In genomic region chr1:10738125-10738746, GRCh38 we compare ENCODE assay signal across 11 cellular contexts. TPM values are rescaled to one million over a fixed set of nuclear protein-coding genes. Genes with fewer than 3 reads are reported as not detected.
A peak's percentile ranks its signal among the peaks of the same experiment; 100 is the strongest.
DNase-seq lines count a peak whose midpoint lies in the region; ATAC-seq and TF ChIP-seq lines count a peak whose summit lies in the region.
"Had no signal": no experiment of that assay in that cellular context is flagged by ENCODE, and none has a peak within 500 bp of the region (broad histone marks: within the 10 kb centered on the region; RNA-seq: fewer than 3 reads in every experiment).

No MANE protein-coding gene starts in this region.

- H3K4me1 ChIP-seq in GM23338 (ENCODE audit: insufficient read depth) (peaks cover 30% of the 10 kb centered on the region), right atrium auricular region (peaks cover 0 to 70% of the 10 kb centered on the region in 2 donors), foreskin keratinocyte (no peaks in the 10 kb centered on the region)
- H3K4me1 ChIP-seq: ascending aorta had no signal

- 0 out of 2 replicates have a peak overlapping the region, but pooled peaks have one; percentile 48 for H2AFZ ChIP-seq in GM23338

- ATAC-seq in GM23338 = peak; percentile 43
- no peak for ATAC-seq in foreskin keratinocyte

- H3K36me3 Mint-ChIP-seq in GM23338 (ENCODE audit: low read depth) = no peaks in the 10 kb centered on the region
- H3K36me3 Mint-ChIP-seq in progenitor cell of endocrine pancreas (ENCODE audit: insufficient read depth) = peaks cover 1% of the 10 kb centered on the region

- H3K9me3 ChIP-seq in right atrium auricular region = no peaks in the 10 kb centered on the region
- H3K9me3 ChIP-seq: ascending aorta had no signal

- H3K27me3 ChIP-seq in GM23338 (ENCODE audit: insufficient read depth) = no peaks in the 10 kb centered on the region
- H3K27me3 ChIP-seq in right atrium auricular region = no peaks in the 10 kb centered on the region
- H3K27me3 ChIP-seq in foreskin keratinocyte = peaks cover 24% of the 10 kb centered on the region
- H3K27me3 ChIP-seq: ascending aorta had no signal

- no peaks in the 10 kb centered on the region for H3K79me2 ChIP-seq in GM23338 (replicated peaks; ENCODE audit: insufficient read depth)

- H3K27me3 Mint-ChIP-seq in GM23338 (ENCODE audit: insufficient read depth, low read depth, poor library complexity) (peaks cover 7% of the 10 kb centered on the region), progenitor cell of endocrine pancreas (peaks cover 3% of the 10 kb centered on the region)

- DNase-seq in GM23338 (ENCODE audit: low spot score) = peak; percentile 49
- peak; percentile 94 for DNase-seq in NCI-H510A treated with DMSO at 0.1 percent for 48 hours (lab: John Stamatoyannopoulos, UW)
- no peak for DNase-seq in right atrium auricular region (ENCODE audit: low spot score)
- DNase-seq in progenitor cell of endocrine pancreas (ENCODE audit: low spot score, unreplicated experiment) = no peak
- no peak for DNase-seq in pons (ENCODE audit: low spot score)
- DNase-seq in foreskin keratinocyte = no peak
- no peak for DNase-seq in foreskin melanocyte
- DNase-seq: activated effector memory CD4-positive, alpha-beta T cell treated with Interleukin-2 at 50 U/mL for 16 hours; NCI-H524 treated with DMSO at 0.1 percent for 48 hours; stimulated activated CD8-positive, alpha-beta memory T cell treated with anti-CD3 and anti-CD28 coated beads, Interleukin-4, amount 100 ng/mL, for 48 hours had no signal

- H3K27ac ChIP-seq in GM23338 (ENCODE audit: low read depth) = no peak overlapping the region
- H3K27ac ChIP-seq in right atrium auricular region = peak overlapping the region; percentile 81 to 89
- no peak overlapping the region for H3K27ac ChIP-seq in foreskin keratinocyte
- H3K27ac ChIP-seq: ascending aorta had no signal

- H3K36me3 ChIP-seq in GM23338 (ENCODE audit: insufficient read depth) (no peaks in the 10 kb centered on the region), right atrium auricular region (no peaks in the 10 kb centered on the region)
- H3K36me3 ChIP-seq: ascending aorta had no signal

- H3K27ac Mint-ChIP-seq in GM23338 (peak overlapping the region; percentile 90; the same call in 1 of the 2 replicates), progenitor cell of endocrine pancreas (peak overlapping the region; percentile 80)

- no peaks in the 10 kb centered on the region for H3K9me2 ChIP-seq in GM23338 (ENCODE audit: insufficient read depth)

- no peaks in the 10 kb centered on the region for H3F3A ChIP-seq in GM23338 (replicated peaks; ENCODE audit: low read depth)

- H3K9me3 Mint-ChIP-seq in GM23338 = no peaks in the 10 kb centered on the region; the same call in 2 of the 3 replicates
- no peaks in the 10 kb centered on the region for H3K9me3 Mint-ChIP-seq in progenitor cell of endocrine pancreas (ENCODE audit: low read depth)

- H3K4me1 Mint-ChIP-seq in GM23338 = peaks cover 56% of the 10 kb centered on the region
- peaks cover 2% of the 10 kb centered on the region for H3K4me1 Mint-ChIP-seq in progenitor cell of endocrine pancreas (ENCODE audit: low read depth)

- no peak for TF ChIP-seq CTCF in GM23338 (conservative IDR thresholded peaks at IDR 0.05; ENCODE audit: low read depth in 2 of 2)
- no peak for TF ChIP-seq CTCF in right atrium auricular region (IDR thresholded peaks at IDR 0.05)
- TF ChIP-seq CTCF in progenitor cell of endocrine pancreas (IDR thresholded peaks at IDR 0.05; ENCODE audit: unreplicated experiment) = no peak
- TF ChIP-seq CTCF in foreskin keratinocyte (conservative IDR thresholded peaks at IDR 0.05) = no peak

- H3K4me3 Mint-ChIP-seq in GM23338 (no peak overlapping the region), progenitor cell of endocrine pancreas (ENCODE audit: low read depth) (no peak overlapping the region)

- H3K4me3 ChIP-seq in GM23338 (no peak overlapping the region), right atrium auricular region (no peak overlapping the region)
- H3K4me3 ChIP-seq: ascending aorta had no signal

- peak overlapping the region; percentile 45; the same call in 1 of the 2 replicates for H3K4me2 ChIP-seq in GM23338

- H4K20me1 ChIP-seq in GM23338 (replicated peaks; ENCODE audit: insufficient read depth) = no peaks in the 10 kb centered on the region

TF ChIP-seq in GM23338, 12 proteins besides CTCF, POLR2A, EP300 and RAD21 (continues in another document):
- TF ChIP-seq EZH2 (IDR thresholded peaks at IDR 0.05; ENCODE audit: low read depth, unreplicated experiment) (no peak), NANOG (IDR thresholded peaks at IDR 0.05; ENCODE audit: borderline replicate concordance) (no peak), CREB1 (CRISPR knock-in tag; IDR thresholded peaks at IDR 0.05; ENCODE audit: low read depth) (no peak), ZNF114 (CRISPR knock-in tag; IDR thresholded peaks at IDR 0.05) (no peak), STAT1 (IDR thresholded peaks at IDR 0.05; ENCODE audit: unreplicated experiment) (no peak), POLR2AphosphoS5 (IDR thresholded peaks at IDR 0.05; ENCODE audit: low read depth) (no peak), JUNB (IDR thresholded peaks at IDR 0.05; ENCODE audit: unreplicated experiment) (no peak), ZNF331 (CRISPR knock-in tag; IDR thresholded peaks at IDR 0.05; ENCODE audit: low read depth) (no peak), REST (IDR thresholded peaks at IDR 0.05; ENCODE audit: unreplicated experiment) (no peak)

RNA-seq across cellular contexts. Expression of gene CASZ1, which starts 58.2 kb away (rescaled TPM):
- total RNA-seq in GM23338 (2014; rRNA removed; shearing (Covaris generic)) = 6.1 and 6.7 TPM in 2 replicates
- 6.2 and 8.7 TPM in 2 replicates for polyA plus RNA-seq in GM23338 (2016; fragmentation: Nextera tagmentation; extraction: Ambion mirVana)
- 10 to 100 TPM; 44.3 to 50.3 TPM for total RNA-seq in right atrium auricular region
- total RNA-seq in progenitor cell of endocrine pancreas = 23.6 and 28.5 TPM in 2 replicates
- total RNA-seq in foreskin keratinocyte = 4.7 and 6.8 TPM in 2 replicates
- 2.7 and 3.5 TPM in 2 replicates for polyA plus RNA-seq in foreskin keratinocyte

Comparison
In these comparisons a context has a peak if more than half of its experiments do, and no peak if none do; other contexts are left out.
1. DNase-seq: peak in GM23338 (single experiment) and NCI-H510A treated with DMSO at 0.1 percent for 48 hours (single experiment); none in right atrium auricular region (single experiment), progenitor cell of endocrine pancreas (single experiment), pons (single experiment), foreskin keratinocyte (0 of 2) and foreskin melanocyte (single experiment).
2. H3K27ac ChIP-seq: peak in right atrium auricular region (2 of 2); none in GM23338 (single experiment) and foreskin keratinocyte (single experiment).